Comparison of ENCODE assay signal across 20 cellular contexts in genomic region chr12:119183942-119184695, GRCh38. TPM values are rescaled to one million over a fixed set of nuclear protein-coding genes. Genes with fewer than 3 reads are reported as not detected.
DNase-seq lines count a peak whose midpoint lies in the region; ATAC-seq and TF ChIP-seq lines count a peak whose summit lies in the region.
"Had no signal": no experiment of that assay in that cellular context is flagged by ENCODE, and none has a peak within 500 bp of the region (broad histone marks: within the 10 kb centered on the region; RNA-seq: fewer than 3 reads in every experiment).

No MANE protein-coding gene starts in this region.

- peaks cover 4% of the 10 kb centered on the region; the same call in 1 of the 2 replicates for H3K27me3 Mint-ChIP-seq in HFFc6 (ENCODE audit: insufficient read depth)
- H3K27me3 Mint-ChIP-seq: activated B cell treated with CpG ODN at 0.5 μM for 24 hours had no signal

- no peak for DNase-seq in HFFc6
- DNase-seq in esophagus squamous epithelium (lab: John Stamatoyannopoulos, UW), result no peak
- no peak for DNase-seq in lung (ENCODE audit: low spot score)
- no peak for DNase-seq in stomach
- no peak for DNase-seq in NCI-H2081 treated with DMSO at 0.1 percent for 48 hours (lab: John Stamatoyannopoulos, UW)
- no peak for DNase-seq in OCI-M2 (lab: John Stamatoyannopoulos, UW; ENCODE audit: unreplicated experiment)
- no peak for DNase-seq in cerebellum (ENCODE audit: low spot score)
- DNase-seq: activated B cell treated with CpG ODN at 0.5 μM for 24 hours; CD4-positive, alpha-beta T cell; DMS79 treated with DMSO at 0.1 percent for 48 hours; foreskin melanocyte; KBM-7; NCI-H1092; NCI-H2171 had no signal

- H3K27ac Mint-ChIP-seq in HFFc6, result peak overlapping the region; percentile 24; the same call in 1 of the 2 replicates
- H3K27ac Mint-ChIP-seq: activated B cell treated with CpG ODN at 0.5 μM for 24 hours; activated T-helper 17 cell treated with anti-CD3 and anti-CD28 coated beads, Interleukin-2, amount 50 U/mL, for 72 hours; CD4-positive, alpha-beta T cell had no signal

- H3K4me1 ChIP-seq in esophagus squamous epithelium, result peaks cover 22 to 96% (median 41%) of the 10 kb centered on the region in 3 donors
- H3K4me1 ChIP-seq in lung (ENCODE audit: control insufficient read depth in 2 of 2, insufficient read depth in 2 of 2, low read length in 2 of 2), result peaks cover 3 to 6% of the 10 kb centered on the region in 2 donors
- H3K4me1 ChIP-seq in stomach, result peaks cover 4 to 76% (median 41%) of the 10 kb centered on the region in 4 donors

- H3K36me3 Mint-ChIP-seq in HFFc6 (ENCODE audit: low read depth), result peaks cover 7% of the 10 kb centered on the region; the same call in 1 of the 2 replicates

- no peaks in the 10 kb centered on the region for H3K27me3 ChIP-seq in esophagus squamous epithelium
- H3K27me3 ChIP-seq in lung (ENCODE audit: control insufficient read depth, insufficient read depth), result no peaks in the 10 kb centered on the region
- no peaks in the 10 kb centered on the region for H3K27me3 ChIP-seq in stomach

- intact Hi-C loops in esophagus squamous epithelium (cut with DNase I), result no loop called here
- intact Hi-C loops in stomach (cut with DNase I; ENCODE audit: low total_unique reads), result no loop called here

- H3K4me1 Mint-ChIP-seq in HFFc6 (ENCODE audit: low read depth), result peaks cover 38% of the 10 kb centered on the region
- H3K4me1 Mint-ChIP-seq: activated B cell treated with CpG ODN at 0.5 μM for 24 hours; activated T-helper 17 cell treated with anti-CD3 and anti-CD28 coated beads, Interleukin-2, amount 50 U/mL, for 72 hours; central memory CD8-positive, alpha-beta T cell had no signal

- H3K9me3 ChIP-seq in esophagus squamous epithelium (no peaks in the 10 kb centered on the region), lung (ENCODE audit: control insufficient read depth in 2 of 2, insufficient read depth in 1 of 2, low read length in 1 of 2) (no peaks in the 10 kb centered on the region), stomach (no peaks in the 10 kb centered on the region)
- H3K9me3 ChIP-seq: neutrophil had no signal

- H3K9me3 Mint-ChIP-seq in HFFc6, result no peaks in the 10 kb centered on the region
- H3K9me3 Mint-ChIP-seq: activated B cell treated with CpG ODN at 0.5 μM for 24 hours; activated T-helper 17 cell treated with anti-CD3 and anti-CD28 coated beads, Interleukin-2, amount 50 U/mL, for 72 hours; CD4-positive, alpha-beta T cell; central memory CD8-positive, alpha-beta T cell had no signal

- H3K4me3 ChIP-seq in esophagus squamous epithelium (peak overlapping the region in 3 of 4 donors; percentile 18 to 76 (median 58)), lung (no peak overlapping the region), stomach (peak overlapping the region in 3 of 4 donors; percentile 7 to 62 (median 52))

- peak overlapping the region; percentile 27 to 89 (median 84) for H3K27ac ChIP-seq in esophagus squamous epithelium
- H3K27ac ChIP-seq in lung (ENCODE audit: low read depth in 1 of 2, low read length in 1 of 2), result peak overlapping the region; percentile 26 to 66
- H3K27ac ChIP-seq in stomach, result peak overlapping the region in 4 of 5 donors; percentile 86 to 95 (median 91)
- H3K27ac ChIP-seq: HL-60, neutrophil had no signal

- no peak for TF ChIP-seq CTCF in HFFc6 (IDR thresholded peaks at IDR 0.05)
- no peak for TF ChIP-seq CTCF in esophagus squamous epithelium (IDR thresholded peaks at IDR 0.05)
- no peak for TF ChIP-seq CTCF in lung (IDR thresholded peaks at IDR 0.05; ENCODE audit: control extremely low read depth, extremely low read depth)
- no peak for TF ChIP-seq CTCF in stomach (IDR thresholded peaks at IDR 0.05)

- TF ChIP-seq POLR2A in esophagus squamous epithelium (IDR thresholded peaks at IDR 0.05), result no peak
- TF ChIP-seq POLR2A in stomach (IDR thresholded peaks at IDR 0.05), result no peak

- ATAC-seq in lung (ENCODE audit: insufficient read depth, low FRiP score) (no peak), HG02610 (IDR thresholded peaks at IDR 0.05; ENCODE audit: unreplicated experiment) (no peak)
- ATAC-seq: activated T-helper 17 cell treated with anti-CD3 and anti-CD28 coated beads, Interleukin-2, amount 50 U/mL, for 72 hours had no signal

- H3K36me3 ChIP-seq in esophagus squamous epithelium, result peaks cover 0 to 28% (median 0%) of the 10 kb centered on the region in 3 donors
- H3K36me3 ChIP-seq in lung (ENCODE audit: control insufficient read depth in 2 of 2, insufficient read depth in 2 of 2, low read length in 2 of 2), result peaks cover 6 to 8% of the 10 kb centered on the region in 2 donors
- H3K36me3 ChIP-seq in stomach, result peaks cover 0 to 17% (median 10%) of the 10 kb centered on the region in 4 donors
- H3K36me3 ChIP-seq: neutrophil had no signal

- no peak for TF ChIP-seq EP300 in stomach (IDR thresholded peaks at IDR 0.05)

- WGBS in esophagus squamous epithelium, 2 donors, result 62 to 67% methylated on average over 9 of the region's 9 CpGs
- 60 to 78% methylated on average over 9 of the region's 9 CpGs for WGBS in lung, 2 donors
- WGBS in stomach, 5 donors, result 71 to 89% (median 88%) methylated on average over 9 of the region's 9 CpGs

- no peak overlapping the region for H3K4me3 Mint-ChIP-seq in HFFc6
- H3K4me3 Mint-ChIP-seq: activated B cell treated with CpG ODN at 0.5 μM for 24 hours; activated T-helper 17 cell treated with anti-CD3 and anti-CD28 coated beads, Interleukin-2, amount 50 U/mL, for 72 hours; CD4-positive, alpha-beta T cell; central memory CD8-positive, alpha-beta T cell had no signal

RNA-seq across cellular contexts. Expression of gene HSPB8, which starts 5.4 kb away (rescaled TPM):
- 10 to 100 TPM; 18.9 to 40.1 (median 22.2) TPM for total RNA-seq in HFFc6 (2021; fragmentation: NEBNext Ultra II Directional; extraction: Animal tissue kit (Norgen Biotek cat#: 25700))
- total RNA-seq in esophagus squamous epithelium (10 to 100 TPM; 47.8 to 86.4 (median 72.1) TPM), lung (10 to 100 TPM; 34.4 to 49.1 TPM), stomach (100 to 1,000 TPM in 1 of 5 donors, 10 to 100 TPM in 4; 17.3 to 253 (median 67.5) TPM), cerebellum (1.3 TPM)
- polyA plus RNA-seq in lung (10 to 100 TPM; 38.1 to 43.4 TPM), stomach (100 to 1,000 TPM in 1 of 3 donors, 10 to 100 TPM in 2; 20.9 to 116 (median 22.7) TPM)
- total RNA-seq: activated B cell treated with CpG ODN at 0.5 μM for 24 hours; activated CD8-positive, alpha-beta memory T cell treated with anti-CD3 and anti-CD28 coated beads for 36 hours; activated T-helper 17 cell treated with anti-CD3 and anti-CD28 coated beads, Interleukin-2, amount 50 U/mL, for 72 hours; CD4-positive, alpha-beta T cell had no signal
